Comparison of ENCODE assay signal across 8 cellular contexts in genomic region chr17:45313927-45314760, GRCh38. TPM values are rescaled to one million over a fixed set of nuclear protein-coding genes. Genes with fewer than 3 reads are reported as not detected.
DNase-seq lines count a peak whose midpoint lies in the region; ATAC-seq, FAIRE-seq and TF ChIP-seq lines count a peak whose summit lies in the region.
"Had no signal": no experiment of that assay in that cellular context is flagged by ENCODE, and none has a peak within 500 bp of the region (broad histone marks: within the 10 kb centered on the region; RNA-seq: fewer than 3 reads in every experiment).

No MANE protein-coding gene starts in this region.

- 16 to 33% (median 22%) methylated on average over 7 of the region's 7 CpGs for WGBS in small intestine, 3 donors

- DNase-seq in T-helper 2 cell treated with Interferon-gamma antibody and Interleukin-4, amounts not matched to agents 5 μg/mL and 100 μg/mL, for 36 hours (ENCODE audit: low spot score) = no peak
- DNase-seq in foreskin fibroblast (peak in 1 of 2 donors; percentile 5), small intestine (no peak), NCI-H524 treated with DMSO at 0.1 percent for 48 hours (lab: John Stamatoyannopoulos, UW) (no peak), SHP77 treated with DMSO at 0.1 percent for 48 hours (lab: John Stamatoyannopoulos, UW) (no peak)
- DNase-seq: T1000 had no signal

- H3K36me3 ChIP-seq in small intestine (ENCODE audit: control insufficient read depth in 2 of 2, insufficient read depth in 2 of 2, low read length in 2 of 2) = no peaks in the 10 kb centered on the region

- in situ Hi-C loops in GM18951 (cut with MboI; ENCODE audit: low sequenced_read_pairs, unreplicated experiment) = no loop called here

- TF ChIP-seq POLR2A in GM18951 (IDR thresholded peaks at IDR 0.05; ENCODE audit: extremely low read depth, insufficient read depth, insufficient read length) = peak; percentile 41

- peak overlapping the region; percentile 74 to 96 for H3K4me3 ChIP-seq in foreskin fibroblast (ENCODE audit: low read depth in 1 of 2, low read length in 2 of 2)
- H3K4me3 ChIP-seq in small intestine (ENCODE audit: low read depth in 1 of 2, low read length in 2 of 2) = peak overlapping the region in 1 of 2 donors; percentile 87

- ATAC-seq in HG02678 (IDR thresholded peaks at IDR 0.05; ENCODE audit: unreplicated experiment) = no peak

- peaks cover 65% of the 10 kb centered on the region for H3K4me1 Mint-ChIP-seq in T-helper 2 cell treated with Interferon-gamma antibody and Interleukin-4, amounts not matched to agents 5 μg/mL and 100 μg/mL, for 36 hours (ENCODE audit: low read depth)

- H3K27ac ChIP-seq in small intestine (ENCODE audit: low read depth in 1 of 2, low read length in 1 of 2) = peak overlapping the region; percentile 93 to 94

- H3K4me3 Mint-ChIP-seq in T-helper 2 cell treated with Interferon-gamma antibody and Interleukin-4, amounts not matched to agents 5 μg/mL and 100 μg/mL, for 36 hours = peak overlapping the region; percentile 91

- no peaks in the 10 kb centered on the region for H3K27me3 Mint-ChIP-seq in T-helper 2 cell treated with Interferon-gamma antibody and Interleukin-4, amounts not matched to agents 5 μg/mL and 100 μg/mL, for 36 hours (ENCODE audit: low read depth)

- H3K27ac Mint-ChIP-seq in T-helper 2 cell treated with Interferon-gamma antibody and Interleukin-4, amounts not matched to agents 5 μg/mL and 100 μg/mL, for 36 hours = peak overlapping the region; percentile 98

- TF ChIP-seq CTCF in foreskin fibroblast (IDR thresholded peaks at IDR 0.05; ENCODE audit: low read depth, low read length) = no peak

- no peaks in the 10 kb centered on the region for H3K27me3 ChIP-seq in small intestine (ENCODE audit: control insufficient read depth in 2 of 2, insufficient read depth in 2 of 2, low read length in 2 of 2)

- H3K9me3 Mint-ChIP-seq in T-helper 2 cell treated with Interferon-gamma antibody and Interleukin-4, amounts not matched to agents 5 μg/mL and 100 μg/mL, for 36 hours = no peaks in the 10 kb centered on the region

- no peak for FAIRE-seq in small intestine (lab: Jason Lieb, UNC)

- peaks cover 19 to 26% of the 10 kb centered on the region in 2 donors for H3K4me1 ChIP-seq in small intestine (ENCODE audit: control insufficient read depth in 2 of 2, insufficient read depth in 1 of 2, low read depth in 1 of 2, low read length in 1 of 2)

- no peaks in the 10 kb centered on the region for H3K9me3 ChIP-seq in small intestine (ENCODE audit: control insufficient read depth, low read depth)

- peaks cover 51% of the 10 kb centered on the region for H3K36me3 Mint-ChIP-seq in T-helper 2 cell treated with Interferon-gamma antibody and Interleukin-4, amounts not matched to agents 5 μg/mL and 100 μg/mL, for 36 hours (ENCODE audit: low read depth)

RNA-seq across cellular contexts. Expression of gene MAP3K14, which starts 2.7 kb away (rescaled TPM):
- 10 to 100 TPM; 10.8 to 19.2 (median 11.3) TPM for polyA plus RNA-seq in small intestine

RNA-seq across cellular contexts. Expression of gene SPATA32, which starts 52.2 kb away (rescaled TPM):
- polyA plus RNA-seq in small intestine = under 1 TPM in 1 of 3 donors, not detected in 2; 0.04 TPM
